In the genomic region with DNA sequence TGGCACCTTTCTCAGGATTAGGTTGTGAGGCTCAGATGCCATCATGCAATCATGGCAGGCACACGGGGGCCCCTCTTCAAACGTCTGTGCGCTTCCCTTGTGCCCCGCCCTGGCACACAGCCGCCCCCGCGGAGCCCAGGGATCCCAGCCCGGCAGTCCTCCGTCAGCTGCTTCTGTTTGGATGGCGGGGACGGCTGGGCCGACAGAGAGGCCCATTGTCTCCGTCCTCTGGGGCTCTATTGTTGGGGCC, we compare ENCODE assay signal across 8 cellular contexts. TPM values are rescaled to one million over a fixed set of nuclear protein-coding genes. Genes with fewer than 3 reads are reported as not detected.
DNase-seq lines count a peak whose midpoint lies in the region; ATAC-seq and TF ChIP-seq lines count a peak whose summit lies in the region.

No MANE protein-coding gene starts in this region.

- intact Hi-C loops in activated T-helper 2 cell treated with anti-CD3 and anti-CD28 coated beads, Interferon-gamma antibody, Interleukin-2, Interleukin-4, amounts not matched to agents 10 μg/mL and 5 μg/mL and 100 μg/mL, durations not matched to agents 14 hours and 24 hours and 36 hours (cut with micrococcal nuclease), result loop anchor here (1.0 kb wide), 1 partner anchor 699 kb away; the partner anchor contains the start of genes LSM3 and XPC
- intact Hi-C loops in head of caudate nucleus (cut with DNase I), result loop anchor here (1.0 to 10.0 kb wide), 3 partner anchors 16 to 184 kb away; no protein-coding TSS in a partner anchor
- intact Hi-C loops in vagina (cut with DNase I), result no loop called here

- H3K9me3 Mint-ChIP-seq in activated T-helper 2 cell treated with anti-CD3 and anti-CD28 coated beads, Interferon-gamma antibody, Interleukin-2, Interleukin-4, amounts not matched to agents 10 μg/mL and 5 μg/mL and 100 μg/mL, durations not matched to agents 14 hours and 24 hours and 36 hours, result no peaks in the 10 kb centered on the region

- TF ChIP-seq CTCF in osteoblast (IDR thresholded peaks at IDR 0.05; ENCODE audit: extremely low read depth, low read depth, low read length) (no peak), vagina (IDR thresholded peaks at IDR 0.05) (no peak)

- peak overlapping the region; percentile 79 for H3K27ac Mint-ChIP-seq in activated T-helper 2 cell treated with anti-CD3 and anti-CD28 coated beads, Interferon-gamma antibody, Interleukin-2, Interleukin-4, amounts not matched to agents 10 μg/mL and 5 μg/mL and 100 μg/mL, durations not matched to agents 14 hours and 24 hours and 36 hours

- peaks cover 2% of the 10 kb centered on the region for H3K4me1 Mint-ChIP-seq in activated T-helper 2 cell treated with anti-CD3 and anti-CD28 coated beads, Interferon-gamma antibody, Interleukin-2, Interleukin-4, amounts not matched to agents 10 μg/mL and 5 μg/mL and 100 μg/mL, durations not matched to agents 14 hours and 24 hours and 36 hours (ENCODE audit: low read depth)

- peak overlapping the region; percentile 71 for H3K9ac ChIP-seq in HUES6 (ENCODE audit: low read length)

- H3K4me1 ChIP-seq in HUES6 (ENCODE audit: control insufficient read depth, insufficient read depth, low read length) (peaks cover 16% of the 10 kb centered on the region), osteoblast (ENCODE audit: insufficient read depth, low read length) (peaks cover 5% of the 10 kb centered on the region), vagina (peaks cover 31% of the 10 kb centered on the region)

- peak overlapping the region; percentile 91 for H3K4me2 ChIP-seq in osteoblast (ENCODE audit: insufficient read depth, low read length)

- no peaks in the 10 kb centered on the region for H3K36me3 ChIP-seq in HUES6 (ENCODE audit: control insufficient read depth, insufficient read depth, low read length)
- H3K36me3 ChIP-seq in osteoblast (ENCODE audit: insufficient read depth, low read length), result no peaks in the 10 kb centered on the region
- H3K36me3 ChIP-seq in vagina, result no peaks in the 10 kb centered on the region

- ATAC-seq in HG03520 (IDR thresholded peaks at IDR 0.05; ENCODE audit: unreplicated experiment), result no peak

- H3K27ac ChIP-seq in HUES6 (ENCODE audit: low read depth, low read length), result peak overlapping the region; percentile 66; the same call in 1 of the 2 replicates
- peak overlapping the region; percentile 84 for H3K27ac ChIP-seq in osteoblast (ENCODE audit: low read depth, low read length)
- H3K27ac ChIP-seq in vagina, result peak overlapping the region; percentile 85

- H3K36me3 Mint-ChIP-seq in activated T-helper 2 cell treated with anti-CD3 and anti-CD28 coated beads, Interferon-gamma antibody, Interleukin-2, Interleukin-4, amounts not matched to agents 10 μg/mL and 5 μg/mL and 100 μg/mL, durations not matched to agents 14 hours and 24 hours and 36 hours (ENCODE audit: low read depth), result no peaks in the 10 kb centered on the region

- H3K9me3 ChIP-seq in HUES6 (ENCODE audit: control insufficient read depth, insufficient read depth, low read depth, low read length) (no peaks in the 10 kb centered on the region), osteoblast (ENCODE audit: low read depth, low read length) (no peaks in the 10 kb centered on the region), vagina (no peaks in the 10 kb centered on the region)

- H3K4me3 ChIP-seq in HUES6 (ENCODE audit: low read depth, low read length) (peak overlapping the region; percentile 75), osteoblast (ENCODE audit: insufficient read depth, low read length) (peak overlapping the region; percentile 93), vagina (peak overlapping the region; percentile 63 to 96)

- H2AFZ ChIP-seq in osteoblast (ENCODE audit: low read length), result peak overlapping the region; percentile 98

- H3K27me3 ChIP-seq in HUES6 (ENCODE audit: control insufficient read depth, insufficient read depth, low read length) (peaks cover 8% of the 10 kb centered on the region), osteoblast (ENCODE audit: insufficient read depth, low read length) (no peaks in the 10 kb centered on the region), vagina (no peaks in the 10 kb centered on the region)

- H3K79me2 ChIP-seq in osteoblast (ENCODE audit: insufficient read depth, low read length), result no peaks in the 10 kb centered on the region

- H3K4me3 Mint-ChIP-seq in activated T-helper 2 cell treated with anti-CD3 and anti-CD28 coated beads, Interferon-gamma antibody, Interleukin-2, Interleukin-4, amounts not matched to agents 10 μg/mL and 5 μg/mL and 100 μg/mL, durations not matched to agents 14 hours and 24 hours and 36 hours (ENCODE audit: low read depth), result peak overlapping the region; percentile 86

- DNase-seq in GM03348 (ENCODE audit: low spot score) (peak; percentile 75), head of caudate nucleus (peak in 33 of 42 donors; percentile 88 to 97 (median 94)), osteoblast (ENCODE audit: insufficient read length, low spot score, missing footprints) (peak; percentile 96), vagina (ENCODE audit: extremely low spot score in 2 of 2) (no peak), SW 1271 (lab: John Stamatoyannopoulos, UW) (no peak)
- no peak for DNase-seq in activated T-helper 2 cell treated with anti-CD3 and anti-CD28 coated beads, Interferon-gamma antibody, Interleukin-2, Interleukin-4, amounts not matched to agents 10 μg/mL and 5 μg/mL and 100 μg/mL, durations not matched to agents 14 hours and 24 hours and 36 hours (ENCODE audit: low spot score)

- TF ChIP-seq POLR2A in vagina (IDR thresholded peaks at IDR 0.05), result no peak

- H4K20me1 ChIP-seq in osteoblast (ENCODE audit: insufficient read depth, low read length), result no peaks in the 10 kb centered on the region

- H3K27me3 Mint-ChIP-seq in activated T-helper 2 cell treated with anti-CD3 and anti-CD28 coated beads, Interferon-gamma antibody, Interleukin-2, Interleukin-4, amounts not matched to agents 10 μg/mL and 5 μg/mL and 100 μg/mL, durations not matched to agents 14 hours and 24 hours and 36 hours (ENCODE audit: low read depth), result peaks cover 3% of the 10 kb centered on the region

RNA-seq across cellular contexts. Expression of gene HDAC11, which starts 0.8 kb away (rescaled TPM):
- 1.7 and 2.6 TPM in 2 replicates for total RNA-seq in activated T-helper 2 cell treated with anti-CD3 and anti-CD28 coated beads, Interferon-gamma antibody, Interleukin-2, Interleukin-4, amounts not matched to agents 10 μg/mL and 5 μg/mL and 100 μg/mL, durations not matched to agents 14 hours and 24 hours and 36 hours
- total RNA-seq in osteoblast (10.9 and 11.2 TPM in 2 replicates), vagina (12.0 TPM)

RNA-seq across cellular contexts. Expression of gene NUP210, which starts 59.1 kb away (rescaled TPM):
- 143 and 148 TPM in 2 replicates for total RNA-seq in activated T-helper 2 cell treated with anti-CD3 and anti-CD28 coated beads, Interferon-gamma antibody, Interleukin-2, Interleukin-4, amounts not matched to agents 10 μg/mL and 5 μg/mL and 100 μg/mL, durations not matched to agents 14 hours and 24 hours and 36 hours
- total RNA-seq in osteoblast, result under 0.01 TPM in 2 replicates
- 10.1 TPM for total RNA-seq in vagina

Comparison
In these comparisons a context has a peak if more than half of its experiments do, and no peak if none do; other contexts are left out.
1. DNase-seq: peak in GM03348 (single experiment), head of caudate nucleus (33 of 42) and osteoblast (single experiment); none in activated T-helper 2 cell treated with anti-CD3 and anti-CD28 coated beads, Interferon-gamma antibody, Interleukin-2, Interleukin-4, amounts not matched to agents 10 μg/mL and 5 μg/mL and 100 μg/mL, durations not matched to agents 14 hours and 24 hours and 36 hours (single experiment), vagina (0 of 2) and SW 1271 (0 of 2).
2. RNA of gene NUP210, which starts 59.1 kb away (total RNA-seq): 143 to 148 TPM in activated T-helper 2 cell treated with anti-CD3 and anti-CD28 coated beads, Interferon-gamma antibody, Interleukin-2, Interleukin-4, amounts not matched to agents 10 μg/mL and 5 μg/mL and 100 μg/mL, durations not matched to agents 14 hours and 24 hours and 36 hours; 10.1 TPM in vagina (single experiment) and under 0.01 TPM in osteoblast; every median in the first group is over 10 times any median in the second.
3. Peak in every context shown above with its lines, with median percentiles within 50 percentile points of each other: H3K27ac ChIP-seq and H3K4me3 ChIP-seq.